ENCODE assay signal across 8 cellular contexts in genomic region chr17:81401727-81402529, GRCh38. TPM values are rescaled to one million over a fixed set of nuclear protein-coding genes. Genes with fewer than 3 reads are reported as not detected.
A peak's percentile ranks its signal among the peaks of the same experiment; 100 is the strongest.
DNase-seq lines count a peak whose midpoint lies in the region; ATAC-seq and TF ChIP-seq lines count a peak whose summit lies in the region.

No MANE protein-coding gene starts in this region.

- H3K27ac ChIP-seq in endodermal cell (ENCODE audit: low read depth, low read length): peak overlapping the region; percentile 73

- H3K4me3 Mint-ChIP-seq in endodermal cell (peak overlapping the region; percentile 87), nephron (peak overlapping the region; percentile 74 to 98 (median 90))

- no peaks in the 10 kb centered on the region for H3K9me3 ChIP-seq in endodermal cell (ENCODE audit: control insufficient read depth, low read length)

- H3K36me3 ChIP-seq in endodermal cell (ENCODE audit: control insufficient read depth, insufficient read depth, low read length): no peaks in the 10 kb centered on the region

- peaks cover 9% of the 10 kb centered on the region for H3K4me1 ChIP-seq in endodermal cell (ENCODE audit: control insufficient read depth, insufficient read depth, low read length)

- no peaks in the 10 kb centered on the region for H3K27me3 ChIP-seq in endodermal cell (ENCODE audit: control insufficient read depth, insufficient read depth, low read length, poor library complexity, severe bottlenecking)

- H3K4me3 ChIP-seq in endodermal cell (ENCODE audit: low read length): no peak overlapping the region

- 42% methylated on average over 18 to 19 of the region's 19 CpGs for WGBS in endodermal cell (ENCODE audit: insufficient coverage in 1 of 2, insufficient read length in 1 of 2), 2 experiments

- DNase-seq in GDM1 (lab: John Stamatoyannopoulos, UW) (peak; percentile 48), MV-4-11 (lab: John Stamatoyannopoulos, UW) (peak; percentile 88), endodermal cell (peak; percentile 92), NCI-H2029 (lab: John Stamatoyannopoulos, UW) (no peak), middle frontal gyrus (ENCODE audit: extremely low spot score, low spot score) (no peak), NCI-H345 treated with DMSO at 0.1 percent for 48 hours (lab: John Stamatoyannopoulos, UW; ENCODE audit: unreplicated experiment) (no peak)

- H3K27me3 Mint-ChIP-seq in endodermal cell (ENCODE audit: insufficient read depth) (peaks cover 31% of the 10 kb centered on the region), nephron (ENCODE audit: low read depth) (peaks cover 3% of the 10 kb centered on the region)

- peak overlapping the region; percentile 76 for H3K9ac ChIP-seq in endodermal cell (ENCODE audit: extremely low read depth, low read length, poor library complexity, severe bottlenecking)

- peaks cover 33% of the 10 kb centered on the region for H3K4me1 Mint-ChIP-seq in endodermal cell
- peaks cover 76% of the 10 kb centered on the region for H3K4me1 Mint-ChIP-seq in nephron

- no peak for ATAC-seq in GM21619 (IDR thresholded peaks at IDR 0.05; ENCODE audit: unreplicated experiment)

- TF ChIP-seq CTCF in endodermal cell (conservative IDR thresholded peaks at IDR 0.05) (peak; percentile 68), nephron (IDR thresholded peaks at IDR 0.05; ENCODE audit: unreplicated experiment in 3 of 3) (peak in 1 of 3 experiments; percentile 27)

- peak overlapping the region; percentile 91 for H3K27ac Mint-ChIP-seq in endodermal cell
- peak overlapping the region; percentile 97 to 100 (median 99) for H3K27ac Mint-ChIP-seq in nephron

- H3K9me3 Mint-ChIP-seq in endodermal cell: no peaks in the 10 kb centered on the region
- no peaks in the 10 kb centered on the region for H3K9me3 Mint-ChIP-seq in nephron

- H3K36me3 Mint-ChIP-seq in endodermal cell (ENCODE audit: low read depth) (peaks cover 12% of the 10 kb centered on the region), nephron (ENCODE audit: low read depth) (no peaks in the 10 kb centered on the region)

RNA-seq across cellular contexts. Expression of gene BAHCC1, which starts 6.7 kb away (rescaled TPM):
- total RNA-seq in endodermal cell: 10 to 100 TPM; 63.9 to 78.1 TPM
- 40.3 TPM for polyA plus RNA-seq in endodermal cell (2013, experiment 1 of 2)
- 37.2 TPM for polyA plus RNA-seq in endodermal cell (2013, experiment 2 of 2)

Comparison
In these comparisons a context has a peak if more than half of its experiments do, and no peak if none do; other contexts are left out.
1. DNase-seq: peak in GDM1 (single experiment), MV-4-11 (single experiment) and endodermal cell (single experiment); none in NCI-H2029 (single experiment), middle frontal gyrus (single experiment) and NCI-H345 treated with DMSO at 0.1 percent for 48 hours (single experiment).